In the genomic region with DNA sequence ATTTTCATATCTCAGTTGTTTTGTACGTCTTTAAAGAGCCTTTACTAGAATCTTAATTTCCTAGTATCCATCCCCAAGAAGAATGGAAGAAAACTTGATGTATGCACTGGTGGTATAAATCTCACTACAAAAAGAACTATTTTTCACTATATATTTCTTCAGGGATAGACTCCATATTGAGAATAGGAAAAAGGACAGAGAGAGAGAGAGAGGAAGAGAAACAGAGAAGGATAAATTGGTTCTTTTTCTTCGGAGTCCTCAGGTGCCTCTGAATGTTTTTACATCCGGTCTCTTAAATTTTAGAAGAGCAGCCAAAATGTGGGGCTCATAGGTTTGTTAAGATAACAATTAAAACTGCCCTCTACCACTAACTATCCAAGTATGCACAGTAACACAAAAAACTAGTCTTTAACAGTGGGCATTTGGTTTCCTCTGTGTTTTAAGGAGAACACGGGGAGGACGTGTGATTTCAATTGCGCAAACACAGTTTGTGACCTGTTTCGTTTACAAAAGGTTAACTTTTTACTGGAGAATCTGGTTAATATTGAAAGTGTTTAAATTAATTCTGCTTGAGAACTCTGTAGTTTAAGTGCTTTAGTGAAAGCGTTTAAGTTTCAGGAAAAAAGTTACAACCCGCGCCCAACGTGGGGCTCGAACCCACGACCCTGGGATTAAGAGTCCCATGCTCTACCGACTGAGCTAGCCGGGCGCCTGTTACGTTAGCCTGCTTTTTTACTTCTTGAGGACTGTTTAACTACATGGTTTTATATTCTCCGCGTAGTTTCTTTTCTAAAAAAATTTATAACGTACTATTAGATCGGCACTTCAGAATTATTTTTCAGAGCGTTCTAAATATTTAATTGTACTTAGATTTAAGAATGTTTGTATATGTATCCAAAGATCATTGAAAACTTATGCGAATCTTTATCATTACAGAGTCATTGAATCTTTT, we compare ENCODE assay signal across 1 cellular context.
TF ChIP-seq lines count a peak whose summit lies in the region.

No MANE protein-coding gene starts in this region.

TF ChIP-seq in K562, 482 proteins besides CTCF, POLR2A, EP300 and RAD21 (continued from another document and continues in another):
- TF ChIP-seq ZNF316 (IDR thresholded peaks at IDR 0.05) (no peak), RFX1 (IDR thresholded peaks at IDR 0.05) (no peak), SRSF3 (IDR thresholded peaks at IDR 0.05; ENCODE audit: insufficient read depth, low read length) (no peak), KDM4B (IDR thresholded peaks at IDR 0.05; ENCODE audit: borderline replicate concordance in 2 of 2, low read depth in 1 of 2) (no peak), ZNF280A (IDR thresholded peaks at IDR 0.05; ENCODE audit: low read depth, partially characterized antibody) (no peak), HDAC2 (IDR thresholded peaks at IDR 0.05) (no peak), ZNF347 (CRISPR knock-in tag; IDR thresholded peaks at IDR 0.05; ENCODE audit: low read depth) (no peak), CBX2 (IDR thresholded peaks at IDR 0.05; ENCODE audit: insufficient read depth, low read length, poor library complexity, severe bottlenecking) (no peak), FOXJ3 (CRISPR knock-in tag; IDR thresholded peaks at IDR 0.05) (no peak), ZNF175 (CRISPR knock-in tag; IDR thresholded peaks at IDR 0.05; ENCODE audit: low read depth) (no peak), ZBTB7A (IDR thresholded peaks at IDR 0.05; ENCODE audit: borderline replicate concordance, control insufficient read depth, low read depth, low read length) (peak; percentile 49; the same call in 1 of the 2 replicates), FOXK1 (CRISPR knock-in tag; IDR thresholded peaks at IDR 0.05; ENCODE audit: borderline replicate concordance) (no peak), SNIP1 (IDR thresholded peaks at IDR 0.05; ENCODE audit: low read depth) (no peak), RBM22 (IDR thresholded peaks at IDR 0.05; ENCODE audit: low read depth, low read length, poor library complexity, severe bottlenecking) (peak; percentile 37), ZNF583 (CRISPR knock-in tag; IDR thresholded peaks at IDR 0.05) (no peak), MCM3 (IDR thresholded peaks at IDR 0.05) (no peak), C11orf30 (IDR thresholded peaks at IDR 0.05; ENCODE audit: low read depth) (no peak), FUS (optimal IDR thresholded peaks at IDR 0.05; ENCODE audit: low read depth, low read length) (no peak), ASH1L (IDR thresholded peaks at IDR 0.05; ENCODE audit: borderline replicate concordance, low read depth, partially characterized antibody) (no peak), ZBTB34 (CRISPR knock-in tag; IDR thresholded peaks at IDR 0.05) (no peak), HOXB6 (CRISPR knock-in tag; IDR thresholded peaks at IDR 0.05; ENCODE audit: borderline replicate concordance) (no peak), SMAD2 (IDR thresholded peaks at IDR 0.05; ENCODE audit: low read depth, low read length) (no peak), TAF15 (IDR thresholded peaks at IDR 0.05; ENCODE audit: low read depth, low read length) (no peak), CXXC5 (CRISPR knock-in tag; IDR thresholded peaks at IDR 0.05) (peak; percentile 60), ZNF507 (tag; conservative IDR thresholded peaks at IDR 0.05) (no peak), STAT5B (CRISPR knock-in tag; IDR thresholded peaks at IDR 0.05) (no peak), SPI1 (IDR thresholded peaks at IDR 0.05; ENCODE audit: borderline replicate concordance, low read depth, low read length) (no peak), MTF1 (CRISPR knock-in tag; IDR thresholded peaks at IDR 0.05; ENCODE audit: borderline replicate concordance) (no peak), SETDB1 (IDR thresholded peaks at IDR 0.05; ENCODE audit: low read length) (no peak), TFAM (CRISPR knock-in tag; conservative IDR thresholded peaks at IDR 0.05) (no peak), CHCHD3 (CRISPR knock-in tag; IDR thresholded peaks at IDR 0.05) (no peak)
- TF ChIP-seq, protein P1, sequence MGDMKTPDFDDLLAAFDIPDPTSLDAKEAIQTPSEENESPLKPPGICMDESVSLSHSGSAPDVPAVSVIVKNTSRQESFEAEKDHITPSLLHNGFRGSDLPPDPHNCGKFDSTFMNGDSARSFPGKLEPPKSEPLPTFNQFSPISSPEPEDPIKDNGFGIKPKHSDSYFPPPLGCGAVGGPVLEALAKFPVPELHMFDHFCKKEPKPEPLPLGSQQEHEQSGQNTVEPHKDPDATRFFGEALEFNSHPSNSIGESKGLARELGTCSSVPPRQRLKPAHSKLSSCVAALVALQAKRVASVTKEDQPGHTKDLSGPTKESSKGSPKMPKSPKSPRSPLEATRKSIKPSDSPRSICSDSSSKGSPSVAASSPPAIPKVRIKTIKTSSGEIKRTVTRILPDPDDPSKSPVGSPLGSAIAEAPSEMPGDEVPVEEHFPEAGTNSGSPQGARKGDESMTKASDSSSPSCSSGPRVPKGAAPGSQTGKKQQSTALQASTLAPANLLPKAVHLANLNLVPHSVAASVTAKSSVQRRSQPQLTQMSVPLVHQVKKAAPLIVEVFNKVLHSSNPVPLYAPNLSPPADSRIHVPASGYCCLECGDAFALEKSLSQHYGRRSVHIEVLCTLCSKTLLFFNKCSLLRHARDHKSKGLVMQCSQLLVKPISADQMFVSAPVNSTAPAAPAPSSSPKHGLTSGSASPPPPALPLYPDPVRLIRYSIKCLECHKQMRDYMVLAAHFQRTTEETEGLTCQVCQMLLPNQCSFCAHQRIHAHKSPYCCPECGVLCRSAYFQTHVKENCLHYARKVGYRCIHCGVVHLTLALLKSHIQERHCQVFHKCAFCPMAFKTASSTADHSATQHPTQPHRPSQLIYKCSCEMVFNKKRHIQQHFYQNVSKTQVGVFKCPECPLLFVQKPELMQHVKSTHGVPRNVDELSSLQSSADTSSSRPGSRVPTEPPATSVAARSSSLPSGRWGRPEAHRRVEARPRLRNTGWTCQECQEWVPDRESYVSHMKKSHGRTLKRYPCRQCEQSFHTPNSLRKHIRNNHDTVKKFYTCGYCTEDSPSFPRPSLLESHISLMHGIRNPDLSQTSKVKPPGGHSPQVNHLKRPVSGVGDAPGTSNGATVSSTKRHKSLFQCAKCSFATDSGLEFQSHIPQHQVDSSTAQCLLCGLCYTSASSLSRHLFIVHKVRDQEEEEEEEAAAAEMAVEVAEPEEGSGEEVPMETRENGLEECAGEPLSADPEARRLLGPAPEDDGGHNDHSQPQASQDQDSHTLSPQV (IDR thresholded peaks at IDR 0.05), result peak; percentile 58
- TF ChIP-seq, protein P2, sequence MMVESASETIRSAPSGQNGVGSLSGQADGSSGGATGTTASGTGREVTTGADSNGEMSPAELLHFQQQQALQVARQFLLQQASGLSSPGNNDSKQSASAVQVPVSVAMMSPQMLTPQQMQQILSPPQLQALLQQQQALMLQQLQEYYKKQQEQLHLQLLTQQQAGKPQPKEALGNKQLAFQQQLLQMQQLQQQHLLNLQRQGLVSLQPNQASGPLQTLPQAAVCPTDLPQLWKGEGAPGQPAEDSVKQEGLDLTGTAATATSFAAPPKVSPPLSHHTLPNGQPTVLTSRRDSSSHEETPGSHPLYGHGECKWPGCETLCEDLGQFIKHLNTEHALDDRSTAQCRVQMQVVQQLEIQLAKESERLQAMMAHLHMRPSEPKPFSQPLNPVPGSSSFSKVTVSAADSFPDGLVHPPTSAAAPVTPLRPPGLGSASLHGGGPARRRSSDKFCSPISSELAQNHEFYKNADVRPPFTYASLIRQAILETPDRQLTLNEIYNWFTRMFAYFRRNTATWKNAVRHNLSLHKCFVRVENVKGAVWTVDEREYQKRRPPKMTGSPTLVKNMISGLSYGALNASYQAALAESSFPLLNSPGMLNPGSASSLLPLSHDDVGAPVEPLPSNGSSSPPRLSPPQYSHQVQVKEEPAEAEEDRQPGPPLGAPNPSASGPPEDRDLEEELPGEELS (CRISPR knock-in tag; IDR thresholded peaks at IDR 0.05; ENCODE audit: borderline replicate concordance), result no peak
- TF ChIP-seq, protein P3, sequence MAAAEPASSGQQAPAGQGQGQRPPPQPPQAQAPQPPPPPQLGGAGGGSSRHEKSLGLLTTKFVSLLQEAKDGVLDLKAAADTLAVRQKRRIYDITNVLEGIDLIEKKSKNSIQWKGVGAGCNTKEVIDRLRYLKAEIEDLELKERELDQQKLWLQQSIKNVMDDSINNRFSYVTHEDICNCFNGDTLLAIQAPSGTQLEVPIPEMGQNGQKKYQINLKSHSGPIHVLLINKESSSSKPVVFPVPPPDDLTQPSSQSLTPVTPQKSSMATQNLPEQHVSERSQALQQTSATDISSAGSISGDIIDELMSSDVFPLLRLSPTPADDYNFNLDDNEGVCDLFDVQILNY (CRISPR knock-in tag; IDR thresholded peaks at IDR 0.05), result no peak
- TF ChIP-seq, protein P4, sequence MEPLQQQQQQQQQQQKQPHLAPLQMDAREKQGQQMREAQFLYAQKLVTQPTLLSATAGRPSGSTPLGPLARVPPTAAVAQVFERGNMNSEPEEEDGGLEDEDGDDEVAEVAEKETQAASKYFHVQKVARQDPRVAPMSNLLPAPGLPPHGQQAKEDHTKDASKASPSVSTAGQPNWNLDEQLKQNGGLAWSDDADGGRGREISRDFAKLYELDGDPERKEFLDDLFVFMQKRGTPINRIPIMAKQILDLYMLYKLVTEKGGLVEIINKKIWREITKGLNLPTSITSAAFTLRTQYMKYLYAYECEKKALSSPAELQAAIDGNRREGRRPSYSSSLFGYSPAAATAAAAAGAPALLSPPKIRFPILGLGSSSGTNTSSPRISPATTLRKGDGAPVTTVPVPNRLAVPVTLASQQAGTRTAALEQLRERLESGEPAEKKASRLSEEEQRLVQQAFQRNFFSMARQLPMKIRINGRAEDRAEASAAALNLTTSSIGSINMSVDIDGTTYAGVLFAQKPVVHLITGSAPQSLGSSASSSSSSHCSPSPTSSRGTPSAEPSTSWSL (CRISPR knock-in tag; IDR thresholded peaks at IDR 0.05; ENCODE audit: borderline replicate concordance), result no peak
- TF ChIP-seq, protein P5, sequence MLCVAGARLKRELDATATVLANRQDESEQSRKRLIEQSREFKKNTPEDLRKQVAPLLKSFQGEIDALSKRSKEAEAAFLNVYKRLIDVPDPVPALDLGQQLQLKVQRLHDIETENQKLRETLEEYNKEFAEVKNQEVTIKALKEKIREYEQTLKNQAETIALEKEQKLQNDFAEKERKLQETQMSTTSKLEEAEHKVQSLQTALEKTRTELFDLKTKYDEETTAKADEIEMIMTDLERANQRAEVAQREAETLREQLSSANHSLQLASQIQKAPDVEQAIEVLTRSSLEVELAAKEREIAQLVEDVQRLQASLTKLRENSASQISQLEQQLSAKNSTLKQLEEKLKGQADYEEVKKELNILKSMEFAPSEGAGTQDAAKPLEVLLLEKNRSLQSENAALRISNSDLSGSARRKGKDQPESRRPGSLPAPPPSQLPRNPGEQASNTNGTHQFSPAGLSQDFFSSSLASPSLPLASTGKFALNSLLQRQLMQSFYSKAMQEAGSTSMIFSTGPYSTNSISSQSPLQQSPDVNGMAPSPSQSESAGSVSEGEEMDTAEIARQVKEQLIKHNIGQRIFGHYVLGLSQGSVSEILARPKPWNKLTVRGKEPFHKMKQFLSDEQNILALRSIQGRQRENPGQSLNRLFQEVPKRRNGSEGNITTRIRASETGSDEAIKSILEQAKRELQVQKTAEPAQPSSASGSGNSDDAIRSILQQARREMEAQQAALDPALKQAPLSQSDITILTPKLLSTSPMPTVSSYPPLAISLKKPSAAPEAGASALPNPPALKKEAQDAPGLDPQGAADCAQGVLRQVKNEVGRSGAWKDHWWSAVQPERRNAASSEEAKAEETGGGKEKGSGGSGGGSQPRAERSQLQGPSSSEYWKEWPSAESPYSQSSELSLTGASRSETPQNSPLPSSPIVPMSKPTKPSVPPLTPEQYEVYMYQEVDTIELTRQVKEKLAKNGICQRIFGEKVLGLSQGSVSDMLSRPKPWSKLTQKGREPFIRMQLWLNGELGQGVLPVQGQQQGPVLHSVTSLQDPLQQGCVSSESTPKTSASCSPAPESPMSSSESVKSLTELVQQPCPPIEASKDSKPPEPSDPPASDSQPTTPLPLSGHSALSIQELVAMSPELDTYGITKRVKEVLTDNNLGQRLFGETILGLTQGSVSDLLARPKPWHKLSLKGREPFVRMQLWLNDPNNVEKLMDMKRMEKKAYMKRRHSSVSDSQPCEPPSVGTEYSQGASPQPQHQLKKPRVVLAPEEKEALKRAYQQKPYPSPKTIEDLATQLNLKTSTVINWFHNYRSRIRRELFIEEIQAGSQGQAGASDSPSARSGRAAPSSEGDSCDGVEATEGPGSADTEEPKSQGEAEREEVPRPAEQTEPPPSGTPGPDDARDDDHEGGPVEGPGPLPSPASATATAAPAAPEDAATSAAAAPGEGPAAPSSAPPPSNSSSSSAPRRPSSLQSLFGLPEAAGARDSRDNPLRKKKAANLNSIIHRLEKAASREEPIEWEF (CRISPR knock-in tag; IDR thresholded peaks at IDR 0.05), result no peak
- TF ChIP-seq, protein P6, sequence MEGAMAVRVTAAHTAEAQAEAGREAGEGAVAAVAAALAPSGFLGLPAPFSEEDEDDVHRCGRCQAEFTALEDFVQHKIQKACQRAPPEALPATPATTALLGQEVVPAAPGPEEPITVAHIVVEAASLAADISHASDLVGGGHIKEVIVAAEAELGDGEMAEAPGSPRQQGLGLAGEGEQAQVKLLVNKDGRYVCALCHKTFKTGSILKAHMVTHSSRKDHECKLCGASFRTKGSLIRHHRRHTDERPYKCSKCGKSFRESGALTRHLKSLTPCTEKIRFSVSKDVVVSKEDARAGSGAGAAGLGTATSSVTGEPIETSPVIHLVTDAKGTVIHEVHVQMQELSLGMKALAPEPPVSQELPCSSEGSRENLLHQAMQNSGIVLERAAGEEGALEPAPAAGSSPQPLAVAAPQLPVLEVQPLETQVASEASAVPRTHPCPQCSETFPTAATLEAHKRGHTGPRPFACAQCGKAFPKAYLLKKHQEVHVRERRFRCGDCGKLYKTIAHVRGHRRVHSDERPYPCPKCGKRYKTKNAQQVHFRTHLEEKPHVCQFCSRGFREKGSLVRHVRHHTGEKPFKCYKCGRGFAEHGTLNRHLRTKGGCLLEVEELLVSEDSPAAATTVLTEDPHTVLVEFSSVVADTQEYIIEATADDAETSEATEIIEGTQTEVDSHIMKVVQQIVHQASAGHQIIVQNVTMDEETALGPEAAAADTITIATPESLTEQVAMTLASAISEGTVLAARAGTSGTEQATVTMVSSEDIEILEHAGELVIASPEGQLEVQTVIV (CRISPR knock-in tag; IDR thresholded peaks at IDR 0.05; ENCODE audit: borderline replicate concordance), result no peak
